ENCODE assay signal across 8 cellular contexts in genomic region chr1:186330758-186331157, GRCh38. TPM values are rescaled to one million over a fixed set of nuclear protein-coding genes. Genes with fewer than 3 reads are reported as not detected.
DNase-seq lines count a peak whose midpoint lies in the region; ATAC-seq, FAIRE-seq and TF ChIP-seq lines count a peak whose summit lies in the region.

No MANE protein-coding gene starts in this region.

- H3K9me3 ChIP-seq in DND-41 (ENCODE audit: insufficient read depth, low read length, severe bottlenecking): no peaks in the 10 kb centered on the region
- H3K9me3 ChIP-seq in K562 (replicated peaks; ENCODE audit: control insufficient read depth, insufficient read depth, low read depth, low read length): no peaks in the 10 kb centered on the region
- no peaks in the 10 kb centered on the region for H3K9me3 ChIP-seq in HAP-1

- in situ Hi-C loops in K562 (cut with MboI): no loop called here
- in situ Hi-C loops in HAP-1 (cut with MboI; ENCODE audit: low sequenced_read_pairs): no loop called here

- H3K4me3 Mint-ChIP-seq in mesothelial cell of epicardium: no peak overlapping the region
- no peak overlapping the region for H3K4me3 Mint-ChIP-seq in activated naive CD4-positive, alpha-beta T cell treated with anti-CD3 and anti-CD28 coated beads, Interleukin-2, amount 10 ng/mL, durations not matched to agents 7 days and 5 days

- TF ChIP-seq RAD21 in K562 (CRISPR knock-in tag; conservative IDR thresholded peaks at IDR 0.05 in 1 of 2, IDR thresholded peaks at IDR 0.05 in 1 of 2): no peak

- no peak for DNase-seq in DND-41
- peak in 2 of 4 experiments; percentile 23 to 28 for DNase-seq in K562 (ENCODE audit: extremely low read depth in 1 of 4, low spot score in 3 of 4)
- no peak for DNase-seq in mesothelial cell of epicardium (ENCODE audit: low spot score in 2 of 2, unreplicated experiment in 2 of 2)
- DNase-seq in HUDEP-2 (lab: John Stamatoyannopoulos, UW; ENCODE audit: unreplicated experiment in 76 of 76): no peak
- DNase-seq in HAP-1 (ENCODE audit: low spot score in 2 of 2): no peak
- no peak for DNase-seq in activated naive CD4-positive, alpha-beta T cell treated with anti-CD3 and anti-CD28 coated beads, Interleukin-2, amount 10 ng/mL, durations not matched to agents 7 days and 5 days

- peak; percentile 54; the same call in 1 of the 3 replicates for ATAC-seq in DND-41 (ENCODE audit: insufficient read depth, low read depth)
- peak; percentile 77 for ATAC-seq in K562
- no peak for ATAC-seq in GM18907 (IDR thresholded peaks at IDR 0.05; ENCODE audit: unreplicated experiment)

- CTCF ChIA-PET in K562 (lab: Yijun Ruan, JAX; ENCODE audit: low intra/inter-chr PET ratio): no interaction called here
- CTCF ChIA-PET in activated naive CD4-positive, alpha-beta T cell treated with anti-CD3 and anti-CD28 coated beads, Interleukin-2, amount 10 ng/mL, durations not matched to agents 7 days and 5 days (lab: Charles Lee): interaction anchor here (0.9 to 3.5 kb wide), 13 partner anchors 9 to 44 kb away, joined by 3 to 26 read pairs (median 4); partner anchors contain the start of gene TPR

- no peaks in the 10 kb centered on the region for H3K4me1 Mint-ChIP-seq in mesothelial cell of epicardium
- H3K4me1 Mint-ChIP-seq in activated naive CD4-positive, alpha-beta T cell treated with anti-CD3 and anti-CD28 coated beads, Interleukin-2, amount 10 ng/mL, durations not matched to agents 7 days and 5 days: peaks cover 1% of the 10 kb centered on the region

- no peak overlapping the region for H3K9ac ChIP-seq in DND-41 (ENCODE audit: low read depth, low read length)
- no peak overlapping the region for H3K9ac ChIP-seq in K562 (ENCODE audit: insufficient read depth in 1 of 2, low read depth in 2 of 2, low read length in 2 of 2)

- TF ChIP-seq EP300 in K562 (IDR thresholded peaks at IDR 0.05; ENCODE audit: low read length): no peak

- H3K4me1 ChIP-seq in DND-41 (ENCODE audit: insufficient read depth, low read length) (no peaks in the 10 kb centered on the region), K562 (replicated peaks in 1 of 2; ENCODE audit: control insufficient read depth in 2 of 2, insufficient read depth in 2 of 2, low read length in 2 of 2) (no peaks in the 10 kb centered on the region), HAP-1 (no peaks in the 10 kb centered on the region)

- H3K4me2 ChIP-seq in DND-41 (ENCODE audit: insufficient read depth, low read length) (no peak overlapping the region), K562 (ENCODE audit: insufficient read depth, low read length) (no peak overlapping the region)

- BruUV-seq in K562 (replicated peaks; lab: Mats Ljungman, UMichigan): no TSS peak

- no peak overlapping the region for H2AFZ ChIP-seq in DND-41 (ENCODE audit: low read depth, low read length)
- no peak overlapping the region for H2AFZ ChIP-seq in K562 (ENCODE audit: low read depth, low read length)

- TF ChIP-seq POLR2A in K562 (conservative IDR thresholded peaks at IDR 0.05): no peak

- H3K27ac ChIP-seq in DND-41 (ENCODE audit: low read length) (no peak overlapping the region), K562 (ENCODE audit: extremely low read depth, low read depth, low read length) (no peak overlapping the region)

- POLR2A ChIA-PET in K562 (lab: Yijun Ruan, JAX): interaction anchor here (0.5 to 3.4 kb wide), 7 partner anchors 8 to 44 kb away, joined by 3 to 17 read pairs (median 4); partner anchors contain the start of gene TPR

- H3K27ac Mint-ChIP-seq in mesothelial cell of epicardium: no peak overlapping the region
- no peak overlapping the region for H3K27ac Mint-ChIP-seq in activated naive CD4-positive, alpha-beta T cell treated with anti-CD3 and anti-CD28 coated beads, Interleukin-2, amount 10 ng/mL, durations not matched to agents 7 days and 5 days

- peak; percentile 49 for TF ChIP-seq CTCF in DND-41 (IDR thresholded peaks at IDR 0.05; ENCODE audit: borderline replicate concordance, extremely low read depth, low read length, poor library complexity, severe bottlenecking)
- TF ChIP-seq CTCF in LNCAP (IDR thresholded peaks at IDR 0.05): peak; percentile 23; the same call in 1 of the 2 replicates
- TF ChIP-seq CTCF in K562 (IDR thresholded peaks at IDR 0.05 in 2 of 3, conservative IDR thresholded peaks at IDR 0.05 in 1 of 3; ENCODE audit: insufficient read depth in 2 of 3, low read depth in 1 of 3, low read length in 3 of 3): peak in 2 of 3 experiments; percentile 32 to 52; a peak in 5 of 6 replicates
- peak; percentile 60 for TF ChIP-seq CTCF in mesothelial cell of epicardium (IDR thresholded peaks at IDR 0.05; ENCODE audit: unreplicated experiment)

- FAIRE-seq in K562 (lab: Jason Lieb, UNC): no peak

- H3K9me1 ChIP-seq in K562 (ENCODE audit: control insufficient read depth, insufficient read depth, low read length): no peaks in the 10 kb centered on the region

- H3K9me3 Mint-ChIP-seq in mesothelial cell of epicardium: no peaks in the 10 kb centered on the region
- no peaks in the 10 kb centered on the region for H3K9me3 Mint-ChIP-seq in activated naive CD4-positive, alpha-beta T cell treated with anti-CD3 and anti-CD28 coated beads, Interleukin-2, amount 10 ng/mL, durations not matched to agents 7 days and 5 days

- H3K27me3 ChIP-seq in DND-41 (ENCODE audit: insufficient read depth, low read length, poor library complexity) (no peaks in the 10 kb centered on the region), K562 (ENCODE audit: control insufficient read depth in 2 of 2, insufficient read depth in 2 of 2, low read length in 2 of 2) (no peaks in the 10 kb centered on the region), HAP-1 (ENCODE audit: low read depth) (no peaks in the 10 kb centered on the region)

- H3K27me3 Mint-ChIP-seq in mesothelial cell of epicardium (ENCODE audit: low read depth): no peaks in the 10 kb centered on the region
- no peaks in the 10 kb centered on the region for H3K27me3 Mint-ChIP-seq in activated naive CD4-positive, alpha-beta T cell treated with anti-CD3 and anti-CD28 coated beads, Interleukin-2, amount 10 ng/mL, durations not matched to agents 7 days and 5 days

- H3K36me3 Mint-ChIP-seq in mesothelial cell of epicardium: peaks cover 27% of the 10 kb centered on the region
- H3K36me3 Mint-ChIP-seq in activated naive CD4-positive, alpha-beta T cell treated with anti-CD3 and anti-CD28 coated beads, Interleukin-2, amount 10 ng/mL, durations not matched to agents 7 days and 5 days: peaks cover 51% of the 10 kb centered on the region

- intact Hi-C loops in K562 (cut with micrococcal nuclease): no loop called here

- H3K4me3 ChIP-seq in DND-41 (ENCODE audit: low read depth in 1 of 2, low read length in 2 of 2) (no peak overlapping the region), K562 (no peak overlapping the region), HAP-1 (no peak overlapping the region)

- 97% methylated on average over 1 of the region's 1 CpG for WGBS in K562 (ENCODE audit: insufficient coverage, low coverage, missing lambda C conversion rate)

- H3K36me3 ChIP-seq in DND-41 (ENCODE audit: insufficient read depth, low read length) (peaks cover 90% of the 10 kb centered on the region), K562 (ENCODE audit: control insufficient read depth, insufficient read depth, low read length) (peaks cover 95% of the 10 kb centered on the region), HAP-1 (replicated peaks) (peaks cover 78% of the 10 kb centered on the region)

- peaks cover 2% of the 10 kb centered on the region; the same call in 1 of the 2 replicates for H4K20me1 ChIP-seq in DND-41 (ENCODE audit: insufficient read depth, low read length)
- H4K20me1 ChIP-seq in K562 (replicated peaks; ENCODE audit: control insufficient read depth, insufficient read depth, low read length): no peaks in the 10 kb centered on the region

- H3K79me2 ChIP-seq in DND-41 (ENCODE audit: insufficient read depth, low read length) (no peaks in the 10 kb centered on the region), K562 (ENCODE audit: control insufficient read depth, insufficient read depth, low read length) (no peaks in the 10 kb centered on the region)

RNA-seq across cellular contexts. Expression of gene PRG4, which starts 34.7 kb away (rescaled TPM):
- total RNA-seq in K562 (2011; cell fraction: chromatin; rRNA removed; ENCODE audit: low replicate concordance): not detected in 2 replicates
- not detected in 2 replicates for total RNA-seq in K562 (2011; cell fraction: nucleolus; rRNA removed)
- not detected in 2 replicates for total RNA-seq in K562 (2011; cell fraction: nucleoplasm; rRNA removed)
- total RNA-seq in K562 (2014; rRNA removed): not detected in 2 replicates
- not detected in 2 replicates for total RNA-seq in K562 (2014; rRNA removed; fragmentation: Illumina TruSeq; extraction: Trizol)
- total RNA-seq in K562 (2015; rRNA removed; fragmentation: Illumina TruSeq; extraction: Trizol): not detected in 2 replicates
- total RNA-seq in K562 (2021): 0.07 TPM in 2 replicates
- 0.13 and 0.18 TPM in 2 replicates for polyA plus RNA-seq in K562 (2011; rRNA removed)
- not detected in 2 replicates for polyA plus RNA-seq in K562 (2011; cell fraction: cytosol; rRNA removed)
- 0.03 TPM in 2 replicates for polyA plus RNA-seq in K562 (2011; cell fraction: nucleus; rRNA removed)
- 0.05 TPM in 1 of 2 replicates, not detected in the other for polyA plus RNA-seq in K562 (2012)
- not detected in 2 replicates for polyA plus RNA-seq in K562 (2014; fragmentation: Illumina TruSeq; extraction: Trizol)
- polyA plus RNA-seq in K562 (2014; fragmentation: Nextera tagmentation; extraction: Ambion mirVana): under 1 TPM; 0.04 to 0.06 TPM
- polyA plus RNA-seq in K562 (2014; rRNA removed): 0.08 TPM in 1 of 2 replicates, not detected in the other
- not detected in 2 replicates for polyA minus RNA-seq in K562 (2011; rRNA and poly(A)+ RNA removed)
- polyA minus RNA-seq in K562 (2011; cell fraction: cytosol; rRNA and poly(A)+ RNA removed): not detected in 2 replicates
- polyA minus RNA-seq in K562 (2011; cell fraction: nucleus; rRNA and poly(A)+ RNA removed): 0.11 TPM in 1 of 2 replicates, not detected in the other
- 0.04 TPM in 2 of 3 replicates, not detected in the other for total RNA-seq in mesothelial cell of epicardium

RNA-seq across cellular contexts. Expression of gene TPR, which starts 44.3 kb away (rescaled TPM):
- total RNA-seq in K562 (2011; cell fraction: chromatin; rRNA removed; ENCODE audit: low replicate concordance): 75.6 and 404 TPM in 2 replicates
- 42.2 and 55.9 TPM in 2 replicates for total RNA-seq in K562 (2011; cell fraction: nucleolus; rRNA removed)
- total RNA-seq in K562 (2011; cell fraction: nucleoplasm; rRNA removed): 80.7 and 121 TPM in 2 replicates
- 95.8 and 103 TPM in 2 replicates for total RNA-seq in K562 (2014; rRNA removed)
- total RNA-seq in K562 (2014; rRNA removed; fragmentation: Illumina TruSeq; extraction: Trizol): 166 and 189 TPM in 2 replicates
- total RNA-seq in K562 (2015; rRNA removed; fragmentation: Illumina TruSeq; extraction: Trizol): 149 and 157 TPM in 2 replicates
- total RNA-seq in K562 (2021): 157 and 167 TPM in 2 replicates
- 152 and 164 TPM in 2 replicates for polyA plus RNA-seq in K562 (2011; rRNA removed)
- 95.4 and 98.0 TPM in 2 replicates for polyA plus RNA-seq in K562 (2011; cell fraction: cytosol; rRNA removed)
- polyA plus RNA-seq in K562 (2011; cell fraction: nucleus; rRNA removed): 264 and 285 TPM in 2 replicates
- polyA plus RNA-seq in K562 (2012): 54.3 and 67.7 TPM in 2 replicates
- polyA plus RNA-seq in K562 (2014; fragmentation: Illumina TruSeq; extraction: Trizol): 138 and 148 TPM in 2 replicates
- polyA plus RNA-seq in K562 (2014; fragmentation: Nextera tagmentation; extraction: Ambion mirVana): 10 to 100 TPM; 48.5 to 54.3 TPM
- 75.5 and 86.7 TPM in 2 replicates for polyA plus RNA-seq in K562 (2014; rRNA removed)
- 246 and 256 TPM in 2 replicates for polyA minus RNA-seq in K562 (2011; rRNA and poly(A)+ RNA removed)
- 122 and 156 TPM in 2 replicates for polyA minus RNA-seq in K562 (2011; cell fraction: cytosol; rRNA and poly(A)+ RNA removed)
- 113 and 192 TPM in 2 replicates for polyA minus RNA-seq in K562 (2011; cell fraction: nucleus; rRNA and poly(A)+ RNA removed)
- total RNA-seq in mesothelial cell of epicardium: 130 to 140 TPM (median 132 TPM) in 3 replicates

RNA-seq across cellular contexts. Expression of gene ODR4, which starts 44.9 kb away (rescaled TPM):
- 25.2 and 70.5 TPM in 2 replicates for total RNA-seq in K562 (2011; cell fraction: chromatin; rRNA removed; ENCODE audit: low replicate concordance)
- total RNA-seq in K562 (2011; cell fraction: nucleolus; rRNA removed): 17.7 and 24.3 TPM in 2 replicates
- total RNA-seq in K562 (2011; cell fraction: nucleoplasm; rRNA removed): 30.2 and 34.4 TPM in 2 replicates
- 21.3 and 23.1 TPM in 2 replicates for total RNA-seq in K562 (2014; rRNA removed)
- 49.8 and 53.0 TPM in 2 replicates for total RNA-seq in K562 (2014; rRNA removed; fragmentation: Illumina TruSeq; extraction: Trizol)
- 40.6 and 44.1 TPM in 2 replicates for total RNA-seq in K562 (2015; rRNA removed; fragmentation: Illumina TruSeq; extraction: Trizol)
- total RNA-seq in K562 (2021): 26.2 and 29.4 TPM in 2 replicates
- polyA plus RNA-seq in K562 (2011; rRNA removed): 43.1 and 52.0 TPM in 2 replicates
- polyA plus RNA-seq in K562 (2011; cell fraction: cytosol; rRNA removed): 7.7 and 12.1 TPM in 2 replicates
- polyA plus RNA-seq in K562 (2011; cell fraction: nucleus; rRNA removed): 15.8 and 31.1 TPM in 2 replicates
- 16.3 and 19.4 TPM in 2 replicates for polyA plus RNA-seq in K562 (2012)
- polyA plus RNA-seq in K562 (2014; fragmentation: Illumina TruSeq; extraction: Trizol): 30.1 and 37.2 TPM in 2 replicates
- 10 to 100 TPM; 52.6 to 63.9 TPM for polyA plus RNA-seq in K562 (2014; fragmentation: Nextera tagmentation; extraction: Ambion mirVana)
- 33.1 and 35.7 TPM in 2 replicates for polyA plus RNA-seq in K562 (2014; rRNA removed)
- 40.2 and 48.2 TPM in 2 replicates for polyA minus RNA-seq in K562 (2011; rRNA and poly(A)+ RNA removed)
- 12.8 and 13.6 TPM in 2 replicates for polyA minus RNA-seq in K562 (2011; cell fraction: cytosol; rRNA and poly(A)+ RNA removed)
- 21.8 and 45.1 TPM in 2 replicates for polyA minus RNA-seq in K562 (2011; cell fraction: nucleus; rRNA and poly(A)+ RNA removed)
- total RNA-seq in mesothelial cell of epicardium: 22.6 to 28.4 TPM (median 27.4 TPM) in 3 replicates
